Comparison of ENCODE assay signal across 2 cellular contexts in genomic region chr16:57712569-57712968, GRCh38. TPM values are rescaled to one million over a fixed set of nuclear protein-coding genes. Genes with fewer than 3 reads are reported as not detected.
"Had no signal": no experiment of that assay in that cellular context is flagged by ENCODE, and none has a peak within 500 bp of the region (broad histone marks: within the 10 kb centered on the region; RNA-seq: fewer than 3 reads in every experiment).

No MANE protein-coding gene starts in this region.

RNA-seq across cellular contexts. Expression of gene DRC7, which starts 18.0 kb away (rescaled TPM):
- total RNA-seq: G401 had no signal

RNA-seq across cellular contexts. Expression of gene ADGRG3, which starts 44.5 kb away (rescaled TPM):
- total RNA-seq: G401, GM12878 had no signal
